Comparison of ENCODE assay signal across 8 cellular contexts in the genomic region with DNA sequence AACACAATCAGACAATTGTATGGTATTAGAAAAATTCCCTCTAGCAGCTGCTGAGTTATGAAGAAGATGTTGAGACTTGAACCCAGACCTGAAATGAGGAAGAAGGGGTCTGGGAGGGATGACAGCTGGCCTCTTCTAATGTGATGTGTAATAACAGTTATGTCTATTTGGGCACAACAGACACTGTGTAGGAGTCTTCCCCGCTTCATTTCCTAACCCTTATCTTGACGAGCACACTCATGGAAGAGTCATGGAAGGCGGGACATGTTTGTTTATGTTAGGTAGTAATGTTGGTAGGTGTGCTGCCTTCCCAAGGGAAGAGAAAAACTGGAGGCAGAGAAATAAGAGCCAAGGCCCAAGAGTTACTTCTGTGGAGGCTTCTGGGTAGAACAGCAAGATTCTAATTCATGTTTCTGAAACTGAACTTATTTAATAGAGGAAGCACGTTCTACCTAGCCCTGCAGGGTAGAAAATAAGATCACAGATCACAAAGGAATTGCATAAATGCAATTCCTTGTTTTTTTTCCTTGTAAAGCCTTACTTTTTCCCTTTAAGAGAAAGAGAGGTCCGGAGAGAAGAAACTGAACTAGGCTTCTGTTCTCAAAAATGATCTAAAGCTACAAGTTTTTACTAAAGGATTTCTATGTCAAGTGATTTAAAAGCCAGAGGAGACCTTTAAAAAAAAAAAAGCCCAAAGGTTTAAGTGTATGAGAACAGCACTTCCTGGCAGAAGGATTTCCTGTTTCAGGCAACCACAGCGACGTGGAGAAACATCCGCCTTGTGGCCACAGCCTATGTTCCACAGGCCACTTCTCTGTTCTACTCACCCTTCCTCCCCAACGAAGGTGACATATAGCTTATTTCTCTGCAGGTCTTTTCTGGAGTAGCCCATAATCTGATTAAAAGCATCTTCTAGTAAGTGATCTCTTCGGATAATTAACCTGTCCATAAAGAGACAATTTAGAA.
DNase-seq lines count a peak whose midpoint lies in the region; ATAC-seq, FAIRE-seq and TF ChIP-seq lines count a peak whose summit lies in the region.

No MANE protein-coding gene starts in this region.

- intact Hi-C loops in GM12878 (cut with micrococcal nuclease; ENCODE audit: unreplicated experiment): loop anchor here (2.0 to 10.0 kb wide), 5 partner anchors 29 to 705 kb away; a partner anchor contains a TSS
- intact Hi-C loops in lower leg skin (cut with DNase I; ENCODE audit: low total_unique reads): no loop called here

- FAIRE-seq in GM12878 (lab: Jason Lieb, UNC): peak; percentile 91

- no peaks in the 10 kb centered on the region for H3K27me3 ChIP-seq in GM12878 (replicated peaks in 1 of 2; ENCODE audit: control insufficient read depth in 2 of 2, insufficient read depth in 2 of 2, low read length in 1 of 2)

- H3K4me2 ChIP-seq in GM12878 (ENCODE audit: control insufficient read depth, insufficient read depth): peak overlapping the region; percentile 62

- DNase-seq in Ammon's horn (ENCODE audit: low spot score): peak; percentile 71
- DNase-seq in T-helper 9 cell: peak; percentile 60
- peak; percentile 86 for DNase-seq in GM12878 (ENCODE audit: low read depth, low spot score)
- DNase-seq in lower leg skin (ENCODE audit: low spot score in 2 of 2): peak; percentile 65 to 90
- DNase-seq in stimulated activated CD8-positive, alpha-beta memory T cell treated with anti-CD3 and anti-CD28 coated beads, Interleukin-4, amount 100 ng/mL, for 48 hours: peak; percentile 83
- no peak for DNase-seq in midbrain (lab: John Stamatoyannopoulos, UW)

- WGBS in GM12878 (ENCODE audit: insufficient coverage, insufficient replicate concordance, low lambda C conversion rate, missing lambda C conversion rate): 11% methylated on average over 10 of the region's 10 CpGs
- 50 to 59% methylated on average over 10 of the region's 10 CpGs for WGBS in lower leg skin, 2 donors

- TF ChIP-seq RAD21 in GM12878 (IDR thresholded peaks at IDR 0.05; ENCODE audit: insufficient read depth, low read depth, low read length): 0 out of 2 replicates have a peak, but pooled peaks have one; percentile 19

- peak; percentile 74 to 85 for TF ChIP-seq EP300 in GM12878 (IDR thresholded peaks at IDR 0.05; ENCODE audit: borderline replicate concordance in 1 of 2, control insufficient read depth in 1 of 2, low read depth in 2 of 2, low read length in 2 of 2)

- in situ Hi-C loops in GM12878 (cut with MboI): no loop called here

- H3K4me3 ChIP-seq in GM12878: no peak overlapping the region
- no peak overlapping the region for H3K4me3 ChIP-seq in lower leg skin (ENCODE audit: low read depth, poor library complexity, severe bottlenecking)

- ATAC-seq in GM19467 (IDR thresholded peaks at IDR 0.05; ENCODE audit: unreplicated experiment): peak; percentile 86
- peak; percentile 51 for ATAC-seq in HG03558 (IDR thresholded peaks at IDR 0.05; ENCODE audit: extremely low read depth, unreplicated experiment)
- peak; percentile 79 for ATAC-seq in GM12878

- peaks cover 1% of the 10 kb centered on the region; the same call in 1 of the 3 replicates for H3K9me3 ChIP-seq in GM12878 (replicated peaks; ENCODE audit: control insufficient read depth, insufficient read depth, low read length)

- CTCF ChIA-PET in GM12878 (lab: Yijun Ruan, JAX): interaction anchor here (0.6 to 4.7 kb wide), 19 partner anchors 9 to 663 kb away, joined by 3 to 45 read pairs (median 5); no protein-coding TSS in a partner anchor

- RAD21 ChIA-PET in GM12878 (lab: Charles Lee; ENCODE audit: unreplicated experiment): interaction anchor here (0.6 to 9.0 kb wide), 24 partner anchors 9 to 162 kb away, joined by 3 to 102 read pairs (median 5); no protein-coding TSS in a partner anchor

- peak overlapping the region; percentile 75 for H3K27ac ChIP-seq in GM12878 (ENCODE audit: control insufficient read depth, insufficient read depth)

- H4K20me1 ChIP-seq in GM12878 (ENCODE audit: control insufficient read depth, insufficient read depth): no peaks in the 10 kb centered on the region

- no peak overlapping the region for H2AFZ ChIP-seq in GM12878 (ENCODE audit: control insufficient read depth, low read depth, low read length)

- H3K36me3 ChIP-seq in GM12878 (ENCODE audit: control insufficient read depth in 2 of 2, insufficient read depth in 2 of 2, low read length in 1 of 2): peaks cover 0 to 5% of the 10 kb centered on the region in 2 experiments; a peak in 1 of 4 replicates

- TF ChIP-seq POLR2A in GM12878 (IDR thresholded peaks at IDR 0.05; ENCODE audit: low read depth, low read length) (no peak), lower leg skin (IDR thresholded peaks at IDR 0.05) (no peak)

- SMC1A ChIA-PET in GM12878 (lab: Charles Lee; ENCODE audit: uncharacterized antibody, unreplicated experiment): interaction anchor here (0.6 to 12.1 kb wide), 24 partner anchors 8 to 1832 kb away, joined by 3 to 143 read pairs (median 10); no protein-coding TSS in a partner anchor

- H3K79me2 ChIP-seq in GM12878 (ENCODE audit: control insufficient read depth, insufficient read depth, low read length): no peaks in the 10 kb centered on the region

- peaks cover 36% of the 10 kb centered on the region for H3K4me1 ChIP-seq in GM12878 (ENCODE audit: control insufficient read depth, insufficient read depth, low read length)

- POLR2A ChIA-PET in GM12878 (lab: Charles Lee): interaction anchor here (0.5 to 4.2 kb wide), 20 partner anchors 11 to 680 kb away, joined by 3 to 25 read pairs (median 4); no protein-coding TSS in a partner anchor

- peak overlapping the region; percentile 6; the same call in 1 of the 2 replicates for H3K9ac ChIP-seq in GM12878 (ENCODE audit: control insufficient read depth, insufficient read depth, low read length)

- 0 out of 6 replicates have a peak, but pooled peaks of 1 of the 3 experiments have one; percentile 3 for TF ChIP-seq CTCF in GM12878 (IDR thresholded peaks at IDR 0.05 in 2 of 3, conservative IDR thresholded peaks at IDR 0.05 in 1 of 3; ENCODE audit: control insufficient read depth in 2 of 3, extremely low read depth in 1 of 3, insufficient read depth in 1 of 3, low read depth in 3 of 3, low read length in 3 of 3)
- no peak for TF ChIP-seq CTCF in lower leg skin (IDR thresholded peaks at IDR 0.05)

- BruUV-seq in GM12878 (replicated peaks; lab: Mats Ljungman, UMichigan): no TSS peak

TF ChIP-seq in GM12878, 131 proteins besides CTCF, POLR2A, EP300 and RAD21 (continues in another document):
- TF ChIP-seq STAT3 (IDR thresholded peaks at IDR 0.05; ENCODE audit: low read depth, low read length): peak; percentile 77; the same call in 1 of the 2 replicates
- TF ChIP-seq, protein P1, sequence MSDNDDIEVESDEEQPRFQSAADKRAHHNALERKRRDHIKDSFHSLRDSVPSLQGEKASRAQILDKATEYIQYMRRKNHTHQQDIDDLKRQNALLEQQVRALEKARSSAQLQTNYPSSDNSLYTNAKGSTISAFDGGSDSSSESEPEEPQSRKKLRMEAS (IDR thresholded peaks at IDR 0.05; ENCODE audit: low read depth, low read length): no peak
- TF ChIP-seq ZZZ3 (IDR thresholded peaks at IDR 0.05; ENCODE audit: control insufficient read depth, insufficient read length, low read depth): no peak
- TF ChIP-seq, protein P2, sequence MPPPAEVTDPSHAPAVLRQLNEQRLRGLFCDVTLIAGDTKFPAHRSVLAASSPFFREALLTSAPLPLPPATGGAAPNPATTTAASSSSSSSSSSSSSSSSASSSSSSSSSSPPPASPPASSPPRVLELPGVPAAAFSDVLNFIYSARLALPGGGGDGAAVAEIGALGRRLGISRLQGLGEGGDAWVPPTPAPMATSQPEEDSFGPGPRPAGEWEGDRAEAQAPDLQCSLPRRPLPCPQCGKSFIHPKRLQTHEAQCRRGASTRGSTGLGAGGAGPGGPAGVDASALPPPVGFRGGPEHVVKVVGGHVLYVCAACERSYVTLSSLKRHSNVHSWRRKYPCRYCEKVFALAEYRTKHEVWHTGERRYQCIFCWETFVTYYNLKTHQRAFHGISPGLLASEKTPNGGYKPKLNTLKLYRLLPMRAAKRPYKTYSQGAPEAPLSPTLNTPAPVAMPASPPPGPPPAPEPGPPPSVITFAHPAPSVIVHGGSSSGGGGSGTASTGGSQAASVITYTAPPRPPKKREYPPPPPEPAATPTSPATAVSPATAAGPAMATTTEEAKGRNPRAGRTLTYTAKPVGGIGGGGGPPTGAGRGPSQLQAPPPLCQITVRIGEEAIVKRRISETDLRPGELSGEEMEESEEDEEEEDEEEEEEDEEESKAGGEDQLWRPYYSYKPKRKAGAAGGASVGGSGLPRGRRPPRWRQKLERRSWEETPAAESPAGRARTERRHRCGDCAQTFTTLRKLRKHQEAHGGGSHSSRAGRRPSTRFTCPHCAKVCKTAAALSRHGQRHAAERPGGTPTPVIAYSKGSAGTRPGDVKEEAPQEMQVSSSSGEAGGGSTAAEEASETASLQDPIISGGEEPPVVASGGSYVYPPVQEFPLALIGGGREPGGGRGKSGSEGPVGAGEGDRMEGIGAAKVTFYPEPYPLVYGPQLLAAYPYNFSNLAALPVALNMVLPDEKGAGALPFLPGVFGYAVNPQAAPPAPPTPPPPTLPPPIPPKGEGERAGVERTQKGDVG (CRISPR knock-in tag; IDR thresholded peaks at IDR 0.05): no peak
- peak; percentile 77 for TF ChIP-seq FOXM1 (IDR thresholded peaks at IDR 0.05; ENCODE audit: low read depth, low read length)
- no peak for TF ChIP-seq RB1 (IDR thresholded peaks at IDR 0.05; ENCODE audit: borderline replicate concordance)
- TF ChIP-seq ZNF217 (IDR thresholded peaks at IDR 0.05): no peak
- TF ChIP-seq, protein P3, sequence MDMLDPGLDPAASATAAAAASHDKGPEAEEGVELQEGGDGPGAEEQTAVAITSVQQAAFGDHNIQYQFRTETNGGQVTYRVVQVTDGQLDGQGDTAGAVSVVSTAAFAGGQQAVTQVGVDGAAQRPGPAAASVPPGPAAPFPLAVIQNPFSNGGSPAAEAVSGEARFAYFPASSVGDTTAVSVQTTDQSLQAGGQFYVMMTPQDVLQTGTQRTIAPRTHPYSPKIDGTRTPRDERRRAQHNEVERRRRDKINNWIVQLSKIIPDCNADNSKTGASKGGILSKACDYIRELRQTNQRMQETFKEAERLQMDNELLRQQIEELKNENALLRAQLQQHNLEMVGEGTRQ (IDR thresholded peaks at IDR 0.05; ENCODE audit: borderline replicate concordance, low read depth, low read length): no peak
- no peak for TF ChIP-seq CHD1 (IDR thresholded peaks at IDR 0.05; ENCODE audit: low read depth, low read length)
- peak; percentile 27; the same call in 1 of the 2 replicates for TF ChIP-seq MEF2A (IDR thresholded peaks at IDR 0.05; ENCODE audit: insufficient read depth, low read depth, low read length)
- TF ChIP-seq NFXL1 (IDR thresholded peaks at IDR 0.05; ENCODE audit: borderline replicate concordance): no peak
- no peak for TF ChIP-seq TBL1XR1 (IDR thresholded peaks at IDR 0.05; ENCODE audit: low read depth, low read length)
- peak in 1 of 2 experiments; percentile 99; a peak in 2 of 4 replicates for TF ChIP-seq ETV6 (conservative IDR thresholded peaks at IDR 0.05 in 1 of 2, IDR thresholded peaks at IDR 0.05 in 1 of 2; ENCODE audit: borderline replicate concordance in 1 of 2, low read depth in 1 of 2)
- TF ChIP-seq SRF (IDR thresholded peaks at IDR 0.05; ENCODE audit: low read depth in 2 of 2, low read length in 2 of 2): no peak
- no peak for TF ChIP-seq YBX1 (IDR thresholded peaks at IDR 0.05)
- no peak for TF ChIP-seq LARP7 (IDR thresholded peaks at IDR 0.05)
